ENCODE assay signal across 23 cellular contexts in genomic region chr17:14084955-14085354, GRCh38.
"Had no signal": no experiment of that assay in that cellular context is flagged by ENCODE, and none has a peak within 500 bp of the region (broad histone marks: within the 10 kb centered on the region; RNA-seq: fewer than 3 reads in every experiment).

No MANE protein-coding gene starts in this region.

- ATAC-seq: effector memory CD8-positive, alpha-beta T cell; esophagus mucosa; gastroesophageal sphincter; heart left ventricle; left cardiac atrium; left lung; left ventricle myocardium superior; lower lobe of right lung; mucosa of descending colon had no signal

- DNase-seq: colonic mucosa; cortex of kidney; effector CD8-positive, alpha-beta T cell; effector memory CD8-positive, alpha-beta T cell; endodermal cell; erythroblast; esophagus squamous epithelium; foreskin fibroblast; heart left ventricle; hypothalamus; immature natural killer cell; islet precursor cell; left cardiac atrium; left lung; left ventricle myocardium superior; lower lobe of right lung; mesenchymal stem cell; mucosa of descending colon; naive B cell had no signal

- H3K4me3 ChIP-seq: colonic mucosa, esophagus squamous epithelium, gastroesophageal sphincter, heart left ventricle, hepatocyte, left lung, lower lobe of right lung, mucosa of descending colon had no signal

- H3K9me3 ChIP-seq: colonic mucosa, esophagus squamous epithelium, gastroesophageal sphincter, heart left ventricle, left lung, lower lobe of right lung, mucosa of descending colon had no signal

- H3K4me2 ChIP-seq: hepatocyte had no signal

- H3K27ac ChIP-seq: colonic mucosa, epithelial cell of prostate, esophagus squamous epithelium, gastroesophageal sphincter, heart left ventricle, hepatocyte, left lung, lower lobe of right lung had no signal

- H3K4me1 ChIP-seq: left lung, lower lobe of right lung had no signal
